Comparison of ENCODE assay signal across 14 cellular contexts in genomic region chr12:77047341-77048202, GRCh38. TPM values are rescaled to one million over a fixed set of nuclear protein-coding genes. Genes with fewer than 3 reads are reported as not detected.
DNase-seq lines count a peak whose midpoint lies in the region; ATAC-seq and TF ChIP-seq lines count a peak whose summit lies in the region.
"Had no signal": no experiment of that assay in that cellular context is flagged by ENCODE, and none has a peak within 500 bp of the region (broad histone marks: within the 10 kb centered on the region; RNA-seq: fewer than 3 reads in every experiment).

No MANE protein-coding gene starts in this region.

- no peaks in the 10 kb centered on the region for H3K27me3 Mint-ChIP-seq in activated T-helper 1 cell treated with anti-CD3 and anti-CD28 coated beads, Interleukin-12 subunit alpha, Interleukin-12 subunit beta, Interleukin-2, Interleukin-4 antibody, amounts not matched to agents 30 ng/mL and 10 ng/mL and 1 ng/mL, durations not matched to agents 14 hours and 24 hours and 36 hours (ENCODE audit: insufficient read depth)
- H3K27me3 Mint-ChIP-seq: activated CD4-positive, alpha-beta memory T cell treated with anti-CD3 and anti-CD28 coated beads for 36 hours had no signal

- H3K36me3 Mint-ChIP-seq in activated T-helper 1 cell treated with anti-CD3 and anti-CD28 coated beads, Interleukin-12 subunit alpha, Interleukin-12 subunit beta, Interleukin-2, Interleukin-4 antibody, amounts not matched to agents 30 ng/mL and 10 ng/mL and 1 ng/mL, durations not matched to agents 14 hours and 24 hours and 36 hours (ENCODE audit: low read depth): peaks cover 34% of the 10 kb centered on the region

- no peak overlapping the region for H3K27ac ChIP-seq in 22Rv1
- H3K27ac ChIP-seq in angular gyrus (ENCODE audit: low read depth, low read length): peak overlapping the region; percentile 38
- H3K27ac ChIP-seq: thoracic aorta had no signal

- TF ChIP-seq CTCF in 22Rv1 (IDR thresholded peaks at IDR 0.05): peak; percentile 32
- peak; percentile 2 for TF ChIP-seq CTCF in GM13976 (IDR thresholded peaks at IDR 0.05; ENCODE audit: borderline replicate concordance, control extremely low read depth, extremely low read depth, insufficient read depth, missing control alignments)

- in situ Hi-C loops in GM13976 (cut with MboI; ENCODE audit: low sequenced_read_pairs, unreplicated experiment): loop anchor here (25.0 kb wide), 2 partner anchors 290 to 640 kb away; no protein-coding TSS in a partner anchor

- no peaks in the 10 kb centered on the region for H3K9me3 Mint-ChIP-seq in activated T-helper 1 cell treated with anti-CD3 and anti-CD28 coated beads, Interleukin-12 subunit alpha, Interleukin-12 subunit beta, Interleukin-2, Interleukin-4 antibody, amounts not matched to agents 30 ng/mL and 10 ng/mL and 1 ng/mL, durations not matched to agents 14 hours and 24 hours and 36 hours
- H3K9me3 Mint-ChIP-seq: activated CD4-positive, alpha-beta memory T cell treated with anti-CD3 and anti-CD28 coated beads for 36 hours had no signal

- ATAC-seq in HG02678 (IDR thresholded peaks at IDR 0.05; ENCODE audit: unreplicated experiment): no peak
- ATAC-seq: HepG2 had no signal

- H3K27ac Mint-ChIP-seq in activated T-helper 1 cell treated with anti-CD3 and anti-CD28 coated beads, Interleukin-12 subunit alpha, Interleukin-12 subunit beta, Interleukin-2, Interleukin-4 antibody, amounts not matched to agents 30 ng/mL and 10 ng/mL and 1 ng/mL, durations not matched to agents 14 hours and 24 hours and 36 hours: no peak overlapping the region
- H3K27ac Mint-ChIP-seq: activated CD4-positive, alpha-beta memory T cell treated with anti-CD3 and anti-CD28 coated beads for 36 hours had no signal

- no peak overlapping the region for H3K4me3 Mint-ChIP-seq in activated T-helper 1 cell treated with anti-CD3 and anti-CD28 coated beads, Interleukin-12 subunit alpha, Interleukin-12 subunit beta, Interleukin-2, Interleukin-4 antibody, amounts not matched to agents 30 ng/mL and 10 ng/mL and 1 ng/mL, durations not matched to agents 14 hours and 24 hours and 36 hours
- H3K4me3 Mint-ChIP-seq: activated CD4-positive, alpha-beta memory T cell treated with anti-CD3 and anti-CD28 coated beads for 36 hours had no signal

- intact Hi-C loops in activated T-helper 1 cell treated with anti-CD3 and anti-CD28 coated beads, Interleukin-12 subunit alpha, Interleukin-12 subunit beta, Interleukin-2, Interleukin-4 antibody, amounts not matched to agents 30 ng/mL and 10 ng/mL and 1 ng/mL, durations not matched to agents 14 hours and 24 hours and 36 hours (cut with micrococcal nuclease): loop anchor here (5.0 kb wide), 1 partner anchor 640 kb away; no protein-coding TSS in a partner anchor

- H3K4me1 Mint-ChIP-seq in activated T-helper 1 cell treated with anti-CD3 and anti-CD28 coated beads, Interleukin-12 subunit alpha, Interleukin-12 subunit beta, Interleukin-2, Interleukin-4 antibody, amounts not matched to agents 30 ng/mL and 10 ng/mL and 1 ng/mL, durations not matched to agents 14 hours and 24 hours and 36 hours (ENCODE audit: low read depth): no peaks in the 10 kb centered on the region

- DNase-seq in GM13976 (ENCODE audit: low spot score) (no peak), globus pallidus (ENCODE audit: low spot score) (peak; percentile 26)
- DNase-seq in activated T-cell treated with anti-CD3 and anti-CD28 coated beads, Interleukin-2, amount 50 U/mL, for 1 hour: no peak
- DNase-seq in activated T-helper 1 cell treated with anti-CD3 and anti-CD28 coated beads, Interleukin-12 subunit alpha, Interleukin-12 subunit beta, Interleukin-2, Interleukin-4 antibody, amounts not matched to agents 30 ng/mL and 10 ng/mL and 1 ng/mL, durations not matched to agents 14 hours and 24 hours and 36 hours (ENCODE audit: low spot score): no peak
- DNase-seq in activated CD4-positive, alpha-beta T cell treated with anti-CD3 and anti-CD28 coated beads for 1 hour: no peak
- DNase-seq: activated CD4-positive, alpha-beta memory T cell treated with anti-CD3 and anti-CD28 coated beads for 36 hours; activated gamma-delta T cell treated with Interleukin-2 at 50 U/mL for 16 hours; NCI-H1092 treated with DMSO at 0.1 percent for 48 hours; NCI-H510A treated with DMSO at 0.1 percent for 48 hours had no signal

RNA-seq across cellular contexts. Expression of gene E2F7, which starts 17.8 kb away (rescaled TPM):
- total RNA-seq in activated T-helper 1 cell treated with anti-CD3 and anti-CD28 coated beads, Interleukin-12 subunit alpha, Interleukin-12 subunit beta, Interleukin-2, Interleukin-4 antibody, amounts not matched to agents 30 ng/mL and 10 ng/mL and 1 ng/mL, durations not matched to agents 14 hours and 24 hours and 36 hours: 16.6 and 16.9 TPM in 2 replicates
- total RNA-seq: thoracic aorta had no signal
